Comparison of ENCODE assay signal across 1 cellular context in the genomic region with DNA sequence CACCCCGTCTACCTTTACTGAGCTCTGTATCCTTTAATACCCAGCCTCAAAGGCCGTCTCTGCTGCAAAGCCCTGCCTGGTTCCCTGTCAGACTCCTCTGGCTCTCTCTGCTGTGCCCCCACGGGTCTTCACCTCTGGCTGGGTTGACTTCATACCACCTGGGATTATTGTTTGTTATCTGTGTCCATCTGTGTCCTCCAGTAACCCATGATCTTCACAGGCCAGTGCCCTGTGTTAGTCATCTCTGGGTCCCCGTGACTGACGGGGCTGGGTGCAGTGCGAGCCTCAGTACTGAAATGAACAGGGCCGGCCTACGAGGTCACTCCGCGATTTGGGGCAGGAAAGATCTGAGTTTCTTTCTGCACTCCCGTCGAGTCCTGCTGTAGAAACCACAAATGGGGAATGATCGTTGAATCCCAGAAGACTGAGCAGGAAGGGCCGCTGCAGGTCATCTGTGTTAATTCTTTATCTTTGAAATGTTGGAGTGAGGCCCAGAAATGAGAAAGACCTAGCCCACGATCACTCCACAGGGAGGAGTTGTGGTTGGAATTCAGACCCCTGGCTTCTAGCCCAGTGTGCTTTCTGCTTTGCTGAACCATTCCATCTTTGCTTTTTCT.
TF ChIP-seq lines count a peak whose summit lies in the region.

No MANE protein-coding gene starts in this region.

TF ChIP-seq in WTC11, 78 proteins besides CTCF, POLR2A, EP300 and RAD21 (continued from another document):
- TF ChIP-seq, protein P1, sequence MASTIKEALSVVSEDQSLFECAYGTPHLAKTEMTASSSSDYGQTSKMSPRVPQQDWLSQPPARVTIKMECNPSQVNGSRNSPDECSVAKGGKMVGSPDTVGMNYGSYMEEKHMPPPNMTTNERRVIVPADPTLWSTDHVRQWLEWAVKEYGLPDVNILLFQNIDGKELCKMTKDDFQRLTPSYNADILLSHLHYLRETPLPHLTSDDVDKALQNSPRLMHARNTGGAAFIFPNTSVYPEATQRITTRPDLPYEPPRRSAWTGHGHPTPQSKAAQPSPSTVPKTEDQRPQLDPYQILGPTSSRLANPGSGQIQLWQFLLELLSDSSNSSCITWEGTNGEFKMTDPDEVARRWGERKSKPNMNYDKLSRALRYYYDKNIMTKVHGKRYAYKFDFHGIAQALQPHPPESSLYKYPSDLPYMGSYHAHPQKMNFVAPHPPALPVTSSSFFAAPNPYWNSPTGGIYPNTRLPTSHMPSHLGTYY (CRISPR knock-in tag; IDR thresholded peaks at IDR 0.05): no peak
